In genomic region chr10:5237541-5237940, GRCh38 we compare ENCODE assay signal across 5 cellular contexts. TPM values are rescaled to one million over a fixed set of nuclear protein-coding genes. Genes with fewer than 3 reads are reported as not detected.
"Had no signal": no experiment of that assay in that cellular context is flagged by ENCODE, and none has a peak within 500 bp of the region (broad histone marks: within the 10 kb centered on the region; RNA-seq: fewer than 3 reads in every experiment).

No MANE protein-coding gene starts in this region.

RNA-seq across cellular contexts. Expression of gene AKR1C4, which starts 40.9 kb away (rescaled TPM):
- total RNA-seq: HT-29, HT1080, IMR-90 had no signal
- polyA plus RNA-seq: IgD-negative memory B cell, IMR-90, K562 had no signal

RNA-seq across cellular contexts. Expression of gene AKR1C8, which starts 52.6 kb away (rescaled TPM):
- total RNA-seq: HT-29, HT1080, IMR-90 had no signal
- polyA plus RNA-seq: IgD-negative memory B cell, IMR-90 had no signal
